In genomic region chr2:54384301-54385035, GRCh38 we compare ENCODE assay signal across 1 cellular context.
TF ChIP-seq lines count a peak whose summit lies in the region.

No MANE protein-coding gene starts in this region.

TF ChIP-seq in K562, 482 proteins besides CTCF, POLR2A, EP300 and RAD21 (continued from another document):
- TF ChIP-seq ZNF518B (CRISPR knock-in tag; IDR thresholded peaks at IDR 0.05), result no peak
- TF ChIP-seq SMARCA5 (IDR thresholded peaks at IDR 0.05), result no peak
- TF ChIP-seq KAT8 (IDR thresholded peaks at IDR 0.05; ENCODE audit: low read depth), result no peak
- TF ChIP-seq CBFA2T2 (conservative IDR thresholded peaks at IDR 0.05), result no peak
- no peak for TF ChIP-seq ZNF407 (IDR thresholded peaks at IDR 0.05; ENCODE audit: low read depth)
- TF ChIP-seq ZNF239 (CRISPR knock-in tag; IDR thresholded peaks at IDR 0.05), result no peak
- no peak for TF ChIP-seq NCOR1 (IDR thresholded peaks at IDR 0.05)
- TF ChIP-seq IRF1 (CRISPR knock-in tag; IDR thresholded peaks at IDR 0.05; ENCODE audit: borderline replicate concordance), result no peak
